33 cellular contexts compared by ENCODE assay signal in the genomic region with DNA sequence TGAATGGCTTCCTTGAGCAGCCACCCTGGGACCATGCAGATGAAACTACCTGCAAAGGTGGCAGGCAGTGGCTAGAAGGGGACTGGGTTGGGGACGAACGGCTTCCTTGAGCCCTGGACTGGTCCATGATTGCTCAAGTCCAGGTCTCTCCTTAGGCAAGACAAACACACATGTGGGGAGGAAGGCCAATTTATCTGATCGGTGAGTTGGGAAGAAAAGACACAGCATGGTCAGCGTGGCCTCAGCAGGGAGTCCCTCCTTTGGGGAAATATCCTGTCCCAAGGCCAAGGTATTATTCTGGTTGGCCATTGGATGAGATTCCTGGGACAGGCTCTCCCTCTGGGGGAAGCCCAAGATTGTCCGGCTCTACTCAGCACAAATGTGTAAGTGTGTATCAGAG.
"Had no signal": no experiment of that assay in that cellular context is flagged by ENCODE, and none has a peak within 500 bp of the region (broad histone marks: within the 10 kb centered on the region; RNA-seq: fewer than 3 reads in every experiment).

No MANE protein-coding gene starts in this region.

- H3K27me3 ChIP-seq: adrenal gland, ascending aorta, body of pancreas, cardiac muscle cell had no signal

- DNase-seq: activated effector memory CD4-positive, alpha-beta T cell treated with anti-CD3 and anti-CD28 coated beads, Interleukin-2, amount 50 U/mL, for 16 hours; activated effector memory CD4-positive, alpha-beta T cell treated with Interleukin-2 at 50 U/mL for 16 hours; activated gamma-delta T cell; activated gamma-delta T cell treated with Interleukin-2 at 50 U/mL for 16 hours; activated naive CD4-positive, alpha-beta T cell; activated naive CD4-positive, alpha-beta T cell treated with anti-CD3 and anti-CD28 coated beads for 36 hours; activated naive CD4-positive, alpha-beta T cell treated with anti-CD3 and anti-CD28 coated beads, Interleukin-2, amount 10 ng/mL, durations not matched to agents 7 days and 5 days; activated naive CD4-positive, alpha-beta T cell treated with anti-CD3 and anti-CD28 coated beads, Interleukin-2, amount 50 U/mL, for 16 hours; activated naive CD4-positive, alpha-beta T cell treated with Interleukin-2 at 50 U/mL for 16 hours; activated naive CD8-positive, alpha-beta T cell treated with anti-CD3 and anti-CD28 coated beads for 36 hours; activated naive CD8-positive, alpha-beta T cell treated with anti-CD3 and anti-CD28 coated beads, Interleukin-2, amount 10 ng/mL, durations not matched to agents 7 days and 5 days; activated naive CD8-positive, alpha-beta T cell treated with anti-CD3 and anti-CD28 coated beads, Interleukin-2, amount 50 U/mL, for 24 hours; activated T-cell treated with anti-CD3 and anti-CD28 coated beads for 4 hours; activated T-cell treated with anti-CD3 and anti-CD28 coated beads, Interleukin-2, amount 50 U/mL, for 1 hour; activated T-cell treated with anti-CD3 and anti-CD28 coated beads, Interleukin-2, amount 50 U/mL, for 24 hours; activated T-cell treated with anti-CD3 and anti-CD28 coated beads, Interleukin-2, amount 50 U/mL, for 4 hours; activated T-cell treated with anti-CD3 and anti-CD28 coated beads, Interleukin-2, amount 50 U/mL, for 48 hours; activated T-cell treated with anti-CD3 and anti-CD28 coated beads, Interleukin-2, amount 50 U/mL, for 72 hours; adrenal gland; amniotic stem cell; amygdala; anterior cingulate cortex; aorta; body of pancreas; brain microvascular endothelial cell; caudate nucleus; central memory CD4-positive, alpha-beta T cell; cerebellar nuclear complex had no signal

- H3K4me3 ChIP-seq: adrenal gland, ascending aorta, body of pancreas, breast epithelium, cardiac muscle cell had no signal

- H3K27ac ChIP-seq: adrenal gland, ascending aorta, body of pancreas, brain microvascular endothelial cell, breast epithelium, cardiac muscle cell had no signal

- ATAC-seq: activated naive CD4-positive, alpha-beta T cell treated with anti-CD3 and anti-CD28 coated beads, Interleukin-2, amount 50 U/mL, for 72 hours; activated naive CD8-positive, alpha-beta T cell treated with anti-CD3 and anti-CD28 coated beads, Interleukin-2, amount 50 U/mL, for 24 hours; activated T-cell treated with anti-CD3 and anti-CD28 coated beads, Interleukin-2, amount 50 U/mL, for 4 hours; activated T-cell treated with anti-CD3 and anti-CD28 coated beads, Interleukin-2, amount 50 U/mL, for 72 hours; activated T-helper 17 cell treated with anti-CD3 and anti-CD28 coated beads, Interleukin-2, amount 50 U/mL, for 72 hours; body of pancreas had no signal

- H3K4me1 ChIP-seq: adrenal gland, body of pancreas, breast epithelium had no signal

- H3K36me3 ChIP-seq: adrenal gland, ascending aorta, brain microvascular endothelial cell, breast epithelium, cardiac muscle cell had no signal

- H3K9me3 ChIP-seq: adrenal gland, ascending aorta, body of pancreas, breast epithelium had no signal
